Comparison of ENCODE assay signal across 8 cellular contexts in genomic region chr19:1876494-1877279, GRCh38. TPM values are rescaled to one million over a fixed set of nuclear protein-coding genes. Genes with fewer than 3 reads are reported as not detected.
DNase-seq lines count a peak whose midpoint lies in the region; ATAC-seq, FAIRE-seq and TF ChIP-seq lines count a peak whose summit lies in the region.
"Not testable (repeated sequence)": the region's sequence is repeated elsewhere in the genome, so short reads cannot be mapped to it uniquely, and the experiment has no call there.

No MANE protein-coding gene starts in this region.

- H3K9me3 ChIP-seq in HEK293 (ENCODE audit: control insufficient read depth, insufficient read depth, low read depth, low read length); neural cell (ENCODE audit: low read length); suprapubic skin: not testable (repeated sequence)

- H3K9me2 ChIP-seq in neural cell (ENCODE audit: insufficient read depth, low read length): not testable (repeated sequence)

- not testable (repeated sequence) for DNase-seq in D721Med (ENCODE audit: insufficient read length, low spot score); NB4 (ENCODE audit: low read depth); activated T-cell treated with anti-CD3 and anti-CD28 coated beads, Interleukin-2, amount 50 U/mL, for 4 hours; dorsolateral prefrontal cortex
- peak in 1 of 2 donors; percentile 71 for DNase-seq in suprapubic skin (ENCODE audit: low spot score in 2 of 2)

- peak overlapping the region; percentile 89 for H3K27ac ChIP-seq in HEK293 (ENCODE audit: extremely low read depth, low read depth, low read length)
- H3K27ac ChIP-seq in dorsolateral prefrontal cortex: peak overlapping the region; percentile 46 to 97 (median 92)
- H3K27ac ChIP-seq in neural cell (ENCODE audit: low read length): peak overlapping the region; percentile 68
- peak overlapping the region; percentile 98 for H3K27ac ChIP-seq in suprapubic skin

- peak overlapping the region; percentile 81 for H3K9ac ChIP-seq in neural cell (ENCODE audit: low read length)

- H3K27me3 Mint-ChIP-seq in activated T-cell treated with anti-CD3 and anti-CD28 coated beads, Interleukin-2, amount 50 U/mL, for 4 hours (ENCODE audit: low read depth): not testable (repeated sequence)

- intact Hi-C loops in dorsolateral prefrontal cortex (cut with DNase I): not testable (repeated sequence)

- 15% methylated on average over 23 of the region's 53 CpGs for WGBS in suprapubic skin

- CTCF ChIA-PET in HEK293 (lab: Yijun Ruan, JAX): interaction anchor here (0.7 to 1.7 kb wide), 7 partner anchors 12 to 91 kb away, joined by 3 to 6 read pairs (median 3); no protein-coding TSS in a partner anchor

- not testable (repeated sequence) for H3K4me3 ChIP-seq in HEK293 (ENCODE audit: low read depth, low read length)
- peak overlapping the region; percentile 21 for H3K4me3 ChIP-seq in NB4 (ENCODE audit: low read depth, low read length)
- H3K4me3 ChIP-seq in dorsolateral prefrontal cortex: peak overlapping the region; percentile 66 to 100 (median 95)
- peak overlapping the region; percentile 98 for H3K4me3 ChIP-seq in iPS-11a (ENCODE audit: low read depth, low read length)
- peak overlapping the region; percentile 99 for H3K4me3 ChIP-seq in neural cell (ENCODE audit: low read length)
- H3K4me3 ChIP-seq in suprapubic skin: peak overlapping the region; percentile 99

- not testable (repeated sequence) for TF ChIP-seq EP300 in neural cell (conservative IDR thresholded peaks at IDR 0.05; ENCODE audit: poor library complexity, severe bottlenecking); suprapubic skin (IDR thresholded peaks at IDR 0.05)

- not testable (repeated sequence) for H3K27me3 ChIP-seq in dorsolateral prefrontal cortex; neural cell (ENCODE audit: insufficient read depth, low read depth, low read length); suprapubic skin

- TF ChIP-seq CTCF in D721Med (IDR thresholded peaks at IDR 0.05; ENCODE audit: insufficient read depth, missing control alignments): peak; percentile 17
- TF ChIP-seq CTCF in HEK293 (tag by site-specific recombination; IDR thresholded peaks at IDR 0.05); NB4 (IDR thresholded peaks at IDR 0.05; ENCODE audit: low read depth, low read length); neural cell (IDR thresholded peaks at IDR 0.05; ENCODE audit: poor library complexity, severe bottlenecking); suprapubic skin (IDR thresholded peaks at IDR 0.05): not testable (repeated sequence)
- peak in 1 of 56 donors; percentile 23 for TF ChIP-seq CTCF in dorsolateral prefrontal cortex (IDR thresholded peaks at IDR 0.05 in 54 of 56, conservative IDR thresholded peaks at IDR 0.05 in 2 of 56; ENCODE audit: low read depth in 1 of 56, partially characterized antibody in 56 of 56)

- peaks cover 17% of the 10 kb centered on the region for H3K79me2 ChIP-seq in neural cell (replicated peaks; ENCODE audit: insufficient read depth, low read length)

- H3K9me3 Mint-ChIP-seq in activated T-cell treated with anti-CD3 and anti-CD28 coated beads, Interleukin-2, amount 50 U/mL, for 4 hours: not testable (repeated sequence)

- H3K36me3 Mint-ChIP-seq in activated T-cell treated with anti-CD3 and anti-CD28 coated beads, Interleukin-2, amount 50 U/mL, for 4 hours (ENCODE audit: insufficient read depth): not testable (repeated sequence)

- H3K36me3 ChIP-seq in HEK293 (ENCODE audit: control insufficient read depth in 2 of 2, insufficient read depth in 1 of 2, low read length in 2 of 2) (peaks cover 0 to 26% of the 10 kb centered on the region in 2 experiments; a peak in 1 of 3 replicates), suprapubic skin (peaks cover 17% of the 10 kb centered on the region)
- H3K36me3 ChIP-seq in neural cell (ENCODE audit: insufficient read depth, low read length): not testable (repeated sequence)

- H4K20me1 ChIP-seq in neural cell (ENCODE audit: insufficient read depth): not testable (repeated sequence)

- H3K4me3 Mint-ChIP-seq in activated T-cell treated with anti-CD3 and anti-CD28 coated beads, Interleukin-2, amount 50 U/mL, for 4 hours: peak overlapping the region; percentile 94

- not testable (repeated sequence) for H3F3A ChIP-seq in neural cell (ENCODE audit: insufficient read depth, low read length, poor library complexity, severe bottlenecking)

- peak overlapping the region; percentile 70 for H3K4me2 ChIP-seq in neural cell (ENCODE audit: low read length)

- not testable (repeated sequence) for FAIRE-seq in D721Med (lab: Jason Lieb, UNC)

- H3K4me1 ChIP-seq in HEK293 (ENCODE audit: control insufficient read depth, insufficient read depth, low read length) (peaks cover 10% of the 10 kb centered on the region), suprapubic skin (peaks cover 65% of the 10 kb centered on the region)

- H3K4me1 Mint-ChIP-seq in activated T-cell treated with anti-CD3 and anti-CD28 coated beads, Interleukin-2, amount 50 U/mL, for 4 hours (ENCODE audit: low read depth): peaks cover 31% of the 10 kb centered on the region

- peak; percentile 12 to 19 for ATAC-seq in activated T-cell treated with anti-CD3 and anti-CD28 coated beads, Interleukin-2, amount 50 U/mL, for 4 hours

- not testable (repeated sequence) for TF ChIP-seq RAD21 in neural cell (conservative IDR thresholded peaks at IDR 0.05)

- H2AFZ ChIP-seq in neural cell (ENCODE audit: low read depth, low read length): not testable (repeated sequence)

- POLR2A ChIA-PET in HEK293 (lab: Yijun Ruan, JAX): interaction anchor here (0.6 to 2.8 kb wide), 11 partner anchors 8 to 172 kb away, joined by 3 to 22 read pairs (median 5); partner anchors contain the start of genes ABHD17A, ADAT3 and SCAMP4

- TF ChIP-seq POLR2A in NB4 (IDR thresholded peaks at IDR 0.05; ENCODE audit: extremely low read depth, insufficient read length); suprapubic skin (IDR thresholded peaks at IDR 0.05): not testable (repeated sequence)

RNA-seq across cellular contexts. Expression of gene ABHD17A, which starts 8.6 kb away (rescaled TPM):
- total RNA-seq in activated T-cell treated with anti-CD3 and anti-CD28 coated beads, Interleukin-2, amount 50 U/mL, for 4 hours: 100 to 1,000 TPM; 109 to 135 (median 117) TPM
- 100 to 1,000 TPM in 118 of 120 experiments, 10 to 100 TPM in 2; 93.9 to 197 (median 126) TPM for total RNA-seq in dorsolateral prefrontal cortex
- polyA plus RNA-seq in neural cell: 116 and 140 TPM in 2 replicates
- 49.9 and 68.2 TPM in 2 replicates for polyA minus RNA-seq in neural cell
- total RNA-seq in suprapubic skin: 100 to 1,000 TPM in 3 of 4 donors, 10 to 100 TPM in 1; 82.3 to 120 (median 110) TPM

RNA-seq across cellular contexts. Expression of gene KLF16, which starts 13.3 kb away (rescaled TPM):
- total RNA-seq in activated T-cell treated with anti-CD3 and anti-CD28 coated beads, Interleukin-2, amount 50 U/mL, for 4 hours: 10 to 100 TPM; 64.0 to 71.0 (median 69.1) TPM
- total RNA-seq in dorsolateral prefrontal cortex (10 to 100 TPM; 18.4 to 58.7 (median 34.5) TPM), suprapubic skin (10 to 100 TPM; 12.1 to 30.8 (median 20.9) TPM)
- polyA plus RNA-seq in neural cell: 2.2 and 3.5 TPM in 2 replicates
- 1.3 and 5.6 TPM in 2 replicates for polyA minus RNA-seq in neural cell

RNA-seq across cellular contexts. Expression of gene REXO1, which starts 28.4 kb away (rescaled TPM):
- 10 to 100 TPM; 91.5 to 95.0 (median 94.4) TPM for total RNA-seq in activated T-cell treated with anti-CD3 and anti-CD28 coated beads, Interleukin-2, amount 50 U/mL, for 4 hours
- total RNA-seq in dorsolateral prefrontal cortex (10 to 100 TPM; 33.1 to 84.1 (median 54.4) TPM), suprapubic skin (10 to 100 TPM; 31.8 to 63.1 (median 38.3) TPM)
- polyA plus RNA-seq in neural cell: 9.2 and 18.5 TPM in 2 replicates
- polyA minus RNA-seq in neural cell: 14.6 and 20.7 TPM in 2 replicates

RNA-seq across cellular contexts. Expression of gene ADAT3, which starts 28.5 kb away (rescaled TPM):
- 1 to 10 TPM; 7.3 to 7.8 (median 7.7) TPM for total RNA-seq in activated T-cell treated with anti-CD3 and anti-CD28 coated beads, Interleukin-2, amount 50 U/mL, for 4 hours
- total RNA-seq in dorsolateral prefrontal cortex: 10 to 100 TPM in 3 of 120 experiments, 1 to 10 TPM in 117; 2.5 to 11.7 (median 5.9) TPM
- polyA plus RNA-seq in neural cell: 1.6 TPM in 2 replicates
- 2.4 and 2.7 TPM in 2 replicates for polyA minus RNA-seq in neural cell
- total RNA-seq in suprapubic skin: 10 to 100 TPM; 13.4 to 26.7 (median 22.3) TPM

RNA-seq across cellular contexts. Expression of gene SCAMP4, which starts 28.5 kb away (rescaled TPM):
- 10 to 100 TPM; 37.2 to 40.3 (median 39.4) TPM for total RNA-seq in activated T-cell treated with anti-CD3 and anti-CD28 coated beads, Interleukin-2, amount 50 U/mL, for 4 hours
- 10 to 100 TPM; 39.8 to 90.1 (median 58.7) TPM for total RNA-seq in dorsolateral prefrontal cortex
- 12.7 and 13.3 TPM in 2 replicates for polyA plus RNA-seq in neural cell
- 15.4 and 23.6 TPM in 2 replicates for polyA minus RNA-seq in neural cell
- total RNA-seq in suprapubic skin: 100 to 1,000 TPM in 2 of 4 donors, 10 to 100 TPM in 2; 68.1 to 119 (median 103) TPM
